8 cellular contexts compared by ENCODE assay signal in the genomic region with DNA sequence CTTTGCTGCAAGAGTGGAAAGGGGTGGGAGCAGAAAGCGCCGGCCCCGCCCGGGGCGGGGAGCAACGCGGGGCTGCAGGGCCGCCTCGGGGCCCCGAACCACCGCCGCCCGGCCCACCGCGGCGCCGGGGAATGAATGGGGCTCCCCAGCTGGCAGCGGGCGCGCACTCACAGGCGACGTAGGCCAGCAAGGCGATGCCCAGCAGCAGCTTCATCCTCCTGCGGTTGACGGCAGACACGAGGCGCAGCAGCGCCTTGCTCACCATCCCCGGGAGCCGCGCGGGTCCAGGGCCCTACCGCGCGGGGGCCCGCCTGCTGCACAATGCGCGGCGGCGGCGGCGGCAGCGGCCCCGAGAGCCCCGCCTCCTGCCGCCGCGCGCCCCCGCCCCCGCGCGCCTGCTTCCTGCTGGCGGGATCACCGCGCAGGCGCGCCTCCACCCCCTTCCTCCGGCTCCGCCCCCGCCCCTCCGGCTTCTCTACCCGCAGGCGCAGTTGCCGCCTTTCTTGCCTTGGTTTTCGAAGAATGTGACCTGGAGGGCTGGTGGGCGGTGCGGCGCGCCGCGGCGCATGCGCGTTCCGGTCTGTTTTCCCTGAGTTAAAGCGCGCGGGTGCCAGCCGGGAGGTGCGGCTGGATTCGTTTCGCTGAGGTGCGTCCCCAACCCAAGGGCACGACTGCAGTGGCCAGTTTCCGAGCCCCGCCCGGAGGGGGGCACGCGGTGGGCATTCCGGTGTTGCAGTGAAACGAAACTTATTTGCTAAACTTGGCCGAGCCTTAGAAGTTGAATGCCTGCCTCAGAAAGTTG. TPM values are rescaled to one million over a fixed set of nuclear protein-coding genes. Genes with fewer than 3 reads are reported as not detected.
DNase-seq lines count a peak whose midpoint lies in the region; ATAC-seq, FAIRE-seq and TF ChIP-seq lines count a peak whose summit lies in the region.

A gene (minus strand): TSS at position 325 of the 802 bp plus-strand sequence. CDS start 60 bp downstream, at position 265.

- H2BK120ac ChIP-seq in H1 (replicated peaks; ENCODE audit: low read depth, low read length) = no peak within 1 kb of the TSS
- peak within 1 kb of the TSS; percentile 88 for H2BK120ac ChIP-seq in mesenchymal stem cell (ENCODE audit: low read depth, low read length)

- H4K91ac ChIP-seq in H1 (replicated peaks; ENCODE audit: insufficient read length, low read length) (no peak within 1 kb of the TSS), mesenchymal stem cell (ENCODE audit: low read length) (peak within 1 kb of the TSS; percentile 70)

- peaks cover 14 to 41% of the 10 kb centered on the region in 2 experiments for H3K79me2 ChIP-seq in H1 (ENCODE audit: control insufficient read depth in 1 of 2, insufficient read depth in 2 of 2, low read length in 2 of 2)

- H4K20me1 ChIP-seq in H1 (replicated peaks in 1 of 2; ENCODE audit: control insufficient read depth in 1 of 2, insufficient read depth in 2 of 2, low read length in 2 of 2) = peaks cover 4 to 20% of the 10 kb centered on the region in 2 experiments

- H3K4me2 ChIP-seq in H1 (ENCODE audit: insufficient read depth in 1 of 2, low read depth in 2 of 2, low read length in 2 of 2) (peak within 1 kb of the TSS; percentile 89 to 97), mesenchymal stem cell (ENCODE audit: low read length, poor library complexity, severe bottlenecking) (peak within 1 kb of the TSS; percentile 55)

- POLR2A ChIA-PET in H1 (lab: Charles Lee; ENCODE audit: partially characterized antibody) = interaction anchor here (1.0 kb wide), 1 partner anchor 29 kb away, joined by 3 read pairs; no protein-coding TSS in a partner anchor

- WGBS in H1 (ENCODE audit: extremely low coverage in 1 of 2, insufficient coverage in 1 of 2, insufficient read length in 1 of 2, insufficient replicate concordance in 2 of 2, low coverage in 1 of 2, low lambda C conversion rate in 2 of 2, missing lambda C conversion rate in 1 of 2), 2 experiments = 3% methylated on average over 40 of the region's 93 CpGs; no CpG with 5 or more reads in 1 of the 2 experiments
- under 1% methylated on average over 76 of the region's 93 CpGs for WGBS in mesenchymal stem cell

- 0 out of 2 replicates have a peak within 1 kb of the TSS, but pooled peaks have one; percentile 39 for H2BK12ac ChIP-seq in H1 (ENCODE audit: low read depth, low read length)
- H2BK12ac ChIP-seq in mesenchymal stem cell (ENCODE audit: low read length in 2 of 2) = peak within 1 kb of the TSS in 1 of 2 experiments; percentile 37

- ATAC-seq in GM21360 (IDR thresholded peaks at IDR 0.05; ENCODE audit: unreplicated experiment) = peak; percentile 66

- H2BK15ac ChIP-seq in H1 (ENCODE audit: low read length) (no peak within 1 kb of the TSS), mesenchymal stem cell (ENCODE audit: low read depth, poor library complexity, severe bottlenecking) (peak within 1 kb of the TSS; percentile 92)

- H3K14ac ChIP-seq in H1 (ENCODE audit: insufficient read length) (no peak within 1 kb of the TSS), mesenchymal stem cell (ENCODE audit: low read length in 2 of 2) (peak within 1 kb of the TSS; percentile 25 to 37)

- H3K9ac ChIP-seq in H1 (replicated peaks in 1 of 4; ENCODE audit: extremely low read depth in 1 of 4, low read depth in 3 of 4, low read length in 3 of 4) = peak within 1 kb of the TSS; percentile 72 to 88 (median 78)
- H3K9ac ChIP-seq in mesenchymal stem cell (ENCODE audit: low read length) = peak within 1 kb of the TSS; percentile 91

- TF ChIP-seq CTCF in H1 (IDR thresholded peaks at IDR 0.05; ENCODE audit: control extremely low read depth in 1 of 3, insufficient read depth in 1 of 3, low read depth in 1 of 3, low read length in 3 of 3) = no peak

- H3K4me1 ChIP-seq in H1 (replicated peaks in 1 of 4; ENCODE audit: control insufficient read depth in 3 of 4, insufficient read depth in 4 of 4, low read length in 3 of 4) (peaks cover 6 to 19% (median 12%) of the 10 kb centered on the region in 4 experiments), mesenchymal stem cell (ENCODE audit: control insufficient read depth, insufficient read depth, low read depth, low read length) (peaks cover 16% of the 10 kb centered on the region)

- H2AFZ ChIP-seq in H1 (ENCODE audit: low read length) = no peak within 1 kb of the TSS; the same call in none of the 2 replicates
- peak within 1 kb of the TSS; percentile 94 for H2AFZ ChIP-seq in mesenchymal stem cell (ENCODE audit: low read depth, low read length)

- H3K18ac ChIP-seq in H1 (ENCODE audit: extremely low read depth, low read length) (peak within 1 kb of the TSS; percentile 98), mesenchymal stem cell (ENCODE audit: low read depth in 1 of 2, low read length in 2 of 2) (peak within 1 kb of the TSS; percentile 73 to 83)

- H2BK5ac ChIP-seq in H1 (ENCODE audit: low read depth, low read length) = peak within 1 kb of the TSS; percentile 85; the same call in 1 of the 2 replicates
- H2BK5ac ChIP-seq in mesenchymal stem cell (ENCODE audit: low read depth, low read length, poor library complexity, severe bottlenecking) = peak within 1 kb of the TSS; percentile 75

- H2AK5ac ChIP-seq in H1 (ENCODE audit: low read depth, low read length) (0 out of 2 replicates have a peak within 1 kb of the TSS, but pooled peaks have one; percentile 89), mesenchymal stem cell (ENCODE audit: low read length, severe bottlenecking) (peak within 1 kb of the TSS; percentile 37)

- H2BK20ac ChIP-seq in H1 (ENCODE audit: low read length) = no peak within 1 kb of the TSS

- H3K56ac ChIP-seq in H1 (replicated peaks; ENCODE audit: insufficient read length, low read depth, low read length) = peak within 1 kb of the TSS; percentile 52

- no peaks in the 10 kb centered on the region for H3K27me3 ChIP-seq in H1 (replicated peaks in 1 of 4; ENCODE audit: control insufficient read depth in 3 of 4, extremely low read depth in 1 of 4, insufficient read depth in 3 of 4, low read length in 3 of 4)
- no peaks in the 10 kb centered on the region for H3K27me3 ChIP-seq in mesenchymal stem cell (ENCODE audit: control insufficient read depth in 1 of 2, insufficient read depth in 1 of 2, low read length in 2 of 2)

- no peak within 1 kb of the TSS for H3K23ac ChIP-seq in H1 (ENCODE audit: insufficient read length)
- peak within 1 kb of the TSS in 1 of 2 experiments; percentile 6 for H3K23ac ChIP-seq in mesenchymal stem cell (ENCODE audit: low read length in 2 of 2)

- peaks cover 7% of the 10 kb centered on the region for H3K23me2 ChIP-seq in H1 (ENCODE audit: low read depth, low read length)

- no peaks in the 10 kb centered on the region for H3K9me3 ChIP-seq in H1 (ENCODE audit: insufficient read depth in 2 of 2, low read depth in 1 of 2, low read length in 1 of 2)
- H3K9me3 ChIP-seq in mesenchymal stem cell (ENCODE audit: control insufficient read depth, low read length) = no peaks in the 10 kb centered on the region

- H3K27ac ChIP-seq in H1 (ENCODE audit: low read depth, low read length) (peak within 1 kb of the TSS; percentile 75; the same call in 1 of the 2 replicates), mesenchymal stem cell (ENCODE audit: low read length, poor library complexity, severe bottlenecking) (peak within 1 kb of the TSS; percentile 66)

- H4K5ac ChIP-seq in H1 (ENCODE audit: insufficient read length, low read depth, low read length) = peak within 1 kb of the TSS; percentile 74

- no peak for FAIRE-seq in H1 (lab: Jason Lieb, UNC)

- H3K79me1 ChIP-seq in H1 (ENCODE audit: low read depth, low read length) (0 out of 2 replicates have a peak, but pooled peaks cover 5% of the 10 kb centered on the region), mesenchymal stem cell (replicated peaks; ENCODE audit: low read length, poor library complexity, severe bottlenecking) (peaks cover 8% of the 10 kb centered on the region)

- TF ChIP-seq RAD21 in H1 (IDR thresholded peaks at IDR 0.05 in 1 of 2, conservative IDR thresholded peaks at IDR 0.05 in 1 of 2; ENCODE audit: low read depth in 2 of 2, low read length in 2 of 2) = no peak; a peak in 1 of 4 replicates

- no peak within 1 kb of the TSS for H3K4ac ChIP-seq in H1 (replicated peaks; ENCODE audit: insufficient read length, low read depth, low read length)
- H3K4ac ChIP-seq in mesenchymal stem cell (ENCODE audit: low read depth in 1 of 2, low read length in 2 of 2) = peak within 1 kb of the TSS; percentile 58 to 60

- H4K8ac ChIP-seq in H1 (ENCODE audit: extremely low read depth, insufficient read depth, low read length) (peak within 1 kb of the TSS; percentile 93), mesenchymal stem cell (ENCODE audit: low read length) (peak within 1 kb of the TSS; percentile 86)

- CTCF ChIA-PET in H1 (lab: Charles Lee; ENCODE audit: partially characterized antibody) = interaction anchor here (1.8 kb wide), 1 partner anchor 27 kb away, joined by 7 read pairs; no protein-coding TSS in a partner anchor

- peak; percentile 82 for DNase-seq in CMK (ENCODE audit: low read depth)
- peak; percentile 92 for DNase-seq in HT1080 (ENCODE audit: low read depth)
- DNase-seq in NOMO-1 treated with DMSO at 0.1 percent for 48 hours (lab: John Stamatoyannopoulos, UW; ENCODE audit: unreplicated experiment) = peak; percentile 94
- DNase-seq in activated CD8-positive, alpha-beta memory T cell treated with anti-CD3 and anti-CD28 coated beads for 48 hours (ENCODE audit: low read depth in 2 of 3, low spot score in 2 of 3) = peak; percentile 91 to 98 (median 92)
- DNase-seq in H1 (ENCODE audit: low read depth in 1 of 2, low spot score in 2 of 2) = peak; percentile 94 to 96
- peak; percentile 96 for DNase-seq in mesenchymal stem cell
- DNase-seq in stimulated activated CD8-positive, alpha-beta memory T cell treated with anti-CD3 and anti-CD28 coated beads, Interleukin-12 subunit alpha, Interleukin-12 subunit beta, amount 100 ng/mL, for 4 hours (ENCODE audit: low read depth) = peak; percentile 99

- no peaks in the 10 kb centered on the region for H3K36me3 ChIP-seq in H1 (ENCODE audit: control insufficient read depth in 2 of 4, insufficient read depth in 4 of 4, low read length in 3 of 4)
- no peaks in the 10 kb centered on the region for H3K36me3 ChIP-seq in mesenchymal stem cell (ENCODE audit: control insufficient read depth in 1 of 2, insufficient read depth in 2 of 2, low read depth in 1 of 2, low read length in 2 of 2)

- H3K4me3 ChIP-seq in H1 (ENCODE audit: extremely low read depth in 1 of 4, insufficient read depth in 2 of 4, low read depth in 3 of 4, low read length in 4 of 4) (peak within 1 kb of the TSS; percentile 75 to 99 (median 83)), mesenchymal stem cell (ENCODE audit: insufficient read depth in 1 of 2, low read depth in 1 of 2, low read length in 2 of 2) (peak within 1 kb of the TSS; percentile 80 to 89)

- peak; percentile 77 to 79 for TF ChIP-seq POLR2A in H1 (IDR thresholded peaks at IDR 0.05; ENCODE audit: control extremely low read depth in 1 of 2, low read depth in 2 of 2, low read length in 2 of 2)

- no peak for TF ChIP-seq EP300 in H1 (IDR thresholded peaks at IDR 0.05; ENCODE audit: borderline replicate concordance in 1 of 2, low read depth in 2 of 2, low read length in 2 of 2)

RNA-seq across cellular contexts. Expression of the gene that starts here (rescaled TPM):
- 21.5 and 38.0 TPM in 2 replicates for total RNA-seq in HT1080 (2014; rRNA removed; shearing (Covaris generic))
- polyA plus RNA-seq in HT1080 (2015; cell fraction: cytosol; rRNA removed) = 52.8 and 54.4 TPM in 2 replicates
- polyA plus RNA-seq in HT1080 (2015; cell fraction: nucleus; rRNA removed) = 35.4 and 46.8 TPM in 2 replicates
- 60.9 and 63.4 TPM in 2 replicates for total RNA-seq in H1 (2021; fragmentation: NEBNext Ultra II Directional; extraction: Animal tissue kit (Norgen Biotek cat#: 25700))
- 43.8 and 44.5 TPM in 2 replicates for polyA plus RNA-seq in H1 (2011; rRNA removed)
- 51.9 TPM for polyA plus RNA-seq in H1 (2011; cell fraction: cytosol; rRNA removed)
- polyA plus RNA-seq in H1 (2011; cell fraction: nucleus; rRNA removed) = 81.3 TPM
- 50.4 to 58.6 TPM (median 54.2 TPM) in 4 replicates for polyA plus RNA-seq in H1 (2012, experiment 1 of 2)
- polyA plus RNA-seq in H1 (2012, experiment 2 of 2) = 20.3 TPM
- polyA plus RNA-seq in H1 (2013, experiment 1 of 2) = 73.3 TPM
- polyA plus RNA-seq in H1 (2013, experiment 2 of 2) = 86.5 TPM
- 100 and 131 TPM in 2 replicates for polyA minus RNA-seq in H1 (2011; rRNA and poly(A)+ RNA removed)
- 47.3 TPM for polyA minus RNA-seq in H1 (2011; cell fraction: cytosol; rRNA and poly(A)+ RNA removed)
- polyA minus RNA-seq in H1 (2011; cell fraction: nucleus; rRNA and poly(A)+ RNA removed) = 112 TPM
- polyA plus RNA-seq in mesenchymal stem cell (2013, experiment 1 of 2) = 57.9 TPM
- polyA plus RNA-seq in mesenchymal stem cell (2013, experiment 2 of 2) = 58.4 TPM

Comparison
In these comparisons a context has a peak if more than half of its experiments do, and no peak if none do; other contexts are left out.
1. Peak in every context shown above with its lines: DNase-seq, ATAC-seq, H3K4me3 ChIP-seq and H3K27ac ChIP-seq.